In the genomic region with DNA sequence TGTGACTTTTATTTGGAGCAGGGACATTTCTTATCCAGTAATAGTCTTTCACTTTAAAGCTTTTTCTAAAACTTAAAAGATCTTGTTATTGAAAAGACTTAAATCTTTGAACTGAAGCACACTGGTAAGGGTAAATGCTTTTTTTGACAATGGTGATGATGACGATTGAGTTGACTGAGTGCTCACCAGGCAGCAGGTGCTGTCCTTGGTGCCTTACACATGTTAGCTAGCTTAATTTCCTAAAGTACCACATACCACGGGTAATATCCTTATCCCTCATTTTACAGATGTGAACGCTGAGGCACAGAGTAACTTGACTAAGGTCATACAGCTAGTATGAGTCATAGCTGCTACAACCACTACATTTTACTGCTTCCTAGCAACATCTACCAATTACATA, we compare ENCODE assay signal across 1 cellular context.
TF ChIP-seq lines count a peak whose summit lies in the region.

No MANE protein-coding gene starts in this region.

TF ChIP-seq in A549, 52 proteins besides CTCF, POLR2A, EP300 and RAD21 (continued from another document):
- TF ChIP-seq, protein P1, sequence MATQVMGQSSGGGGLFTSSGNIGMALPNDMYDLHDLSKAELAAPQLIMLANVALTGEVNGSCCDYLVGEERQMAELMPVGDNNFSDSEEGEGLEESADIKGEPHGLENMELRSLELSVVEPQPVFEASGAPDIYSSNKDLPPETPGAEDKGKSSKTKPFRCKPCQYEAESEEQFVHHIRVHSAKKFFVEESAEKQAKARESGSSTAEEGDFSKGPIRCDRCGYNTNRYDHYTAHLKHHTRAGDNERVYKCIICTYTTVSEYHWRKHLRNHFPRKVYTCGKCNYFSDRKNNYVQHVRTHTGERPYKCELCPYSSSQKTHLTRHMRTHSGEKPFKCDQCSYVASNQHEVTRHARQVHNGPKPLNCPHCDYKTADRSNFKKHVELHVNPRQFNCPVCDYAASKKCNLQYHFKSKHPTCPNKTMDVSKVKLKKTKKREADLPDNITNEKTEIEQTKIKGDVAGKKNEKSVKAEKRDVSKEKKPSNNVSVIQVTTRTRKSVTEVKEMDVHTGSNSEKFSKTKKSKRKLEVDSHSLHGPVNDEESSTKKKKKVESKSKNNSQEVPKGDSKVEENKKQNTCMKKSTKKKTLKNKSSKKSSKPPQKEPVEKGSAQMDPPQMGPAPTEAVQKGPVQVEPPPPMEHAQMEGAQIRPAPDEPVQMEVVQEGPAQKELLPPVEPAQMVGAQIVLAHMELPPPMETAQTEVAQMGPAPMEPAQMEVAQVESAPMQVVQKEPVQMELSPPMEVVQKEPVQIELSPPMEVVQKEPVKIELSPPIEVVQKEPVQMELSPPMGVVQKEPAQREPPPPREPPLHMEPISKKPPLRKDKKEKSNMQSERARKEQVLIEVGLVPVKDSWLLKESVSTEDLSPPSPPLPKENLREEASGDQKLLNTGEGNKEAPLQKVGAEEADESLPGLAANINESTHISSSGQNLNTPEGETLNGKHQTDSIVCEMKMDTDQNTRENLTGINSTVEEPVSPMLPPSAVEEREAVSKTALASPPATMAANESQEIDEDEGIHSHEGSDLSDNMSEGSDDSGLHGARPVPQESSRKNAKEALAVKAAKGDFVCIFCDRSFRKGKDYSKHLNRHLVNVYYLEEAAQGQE (IDR thresholded peaks at IDR 0.05): no peak
- TF ChIP-seq CEBPB (IDR thresholded peaks at IDR 0.05): no peak
- no peak for TF ChIP-seq PHF8 (IDR thresholded peaks at IDR 0.05; ENCODE audit: borderline replicate concordance, low read depth)
- TF ChIP-seq EHMT2 (IDR thresholded peaks at IDR 0.05; ENCODE audit: low read depth): no peak
- no peak for TF ChIP-seq GATA3 (IDR thresholded peaks at IDR 0.05; ENCODE audit: borderline replicate concordance)
- TF ChIP-seq HOXB5 (CRISPR knock-in tag; IDR thresholded peaks at IDR 0.05): no peak
- no peak for TF ChIP-seq JUN (IDR thresholded peaks at IDR 0.05)
- TF ChIP-seq, protein P2, sequence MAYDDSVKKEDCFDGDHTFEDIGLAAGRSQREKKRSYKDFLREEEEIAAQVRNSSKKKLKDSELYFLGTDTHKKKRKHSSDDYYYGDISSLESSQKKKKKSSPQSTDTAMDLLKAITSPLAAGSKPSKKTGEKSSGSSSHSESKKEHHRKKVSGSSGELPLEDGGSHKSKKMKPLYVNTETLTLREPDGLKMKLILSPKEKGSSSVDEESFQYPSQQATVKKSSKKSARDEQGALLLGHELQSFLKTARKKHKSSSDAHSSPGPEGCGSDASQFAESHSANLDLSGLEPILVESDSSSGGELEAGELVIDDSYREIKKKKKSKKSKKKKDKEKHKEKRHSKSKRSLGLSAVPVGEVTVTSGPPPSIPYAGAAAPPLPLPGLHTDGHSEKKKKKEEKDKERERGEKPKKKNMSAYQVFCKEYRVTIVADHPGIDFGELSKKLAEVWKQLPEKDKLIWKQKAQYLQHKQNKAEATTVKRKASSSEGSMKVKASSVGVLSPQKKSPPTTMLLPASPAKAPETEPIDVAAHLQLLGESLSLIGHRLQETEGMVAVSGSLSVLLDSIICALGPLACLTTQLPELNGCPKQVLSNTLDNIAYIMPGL (CRISPR knock-in tag; IDR thresholded peaks at IDR 0.05; ENCODE audit: borderline replicate concordance): no peak
- TF ChIP-seq MYC (IDR thresholded peaks at IDR 0.05; ENCODE audit: borderline replicate concordance, low read length): no peak
- TF ChIP-seq TFCP2L1 (CRISPR knock-in tag; IDR thresholded peaks at IDR 0.05): no peak
